In genomic region chr19:4669723-4670480, GRCh38 we compare ENCODE assay signal across 1 cellular context.
TF ChIP-seq lines count a peak whose summit lies in the region.

Gene MYDGF, minus strand, starts transcription at chr19:4670342. Its CDS starts 8 bp downstream, at chr19:4670334.

TF ChIP-seq in HepG2, 621 proteins besides CTCF, POLR2A, EP300 and RAD21 (continued from another document and continues in another):
- TF ChIP-seq BCLAF1 (IDR thresholded peaks at IDR 0.05) (no peak), REPIN1 (CRISPR knock-in tag; IDR thresholded peaks at IDR 0.05; ENCODE audit: borderline replicate concordance, low read depth) (no peak), ARHGAP35 (CRISPR knock-in tag; IDR thresholded peaks at IDR 0.05; ENCODE audit: borderline replicate concordance) (peak; percentile 61), KMT2A (CRISPR knock-in tag; IDR thresholded peaks at IDR 0.05) (peak; percentile 55; the same call in 1 of the 2 replicates), ZNF691 (CRISPR knock-in tag; IDR thresholded peaks at IDR 0.05; ENCODE audit: borderline replicate concordance, low read depth) (peak; percentile 77; the same call in 1 of the 2 replicates), ZNF142 (CRISPR knock-in tag; IDR thresholded peaks at IDR 0.05) (0 out of 2 replicates have a peak, but pooled peaks have one; percentile 36), U2AF1 (optimal IDR thresholded peaks at IDR 0.05; ENCODE audit: low read depth, low read length) (no peak), KDM5B (CRISPR knock-in tag; IDR thresholded peaks at IDR 0.05; ENCODE audit: borderline replicate concordance) (0 out of 2 replicates have a peak, but pooled peaks have one; percentile 77), DR1 (CRISPR knock-in tag; IDR thresholded peaks at IDR 0.05) (peak; percentile 86), FOXC1 (CRISPR knock-in tag; IDR thresholded peaks at IDR 0.05; ENCODE audit: borderline replicate concordance) (peak; percentile 62; the same call in 1 of the 2 replicates), KLF16 (CRISPR knock-in tag; IDR thresholded peaks at IDR 0.05) (peak in 1 of 2 experiments; percentile 63; a peak in 1 of 4 replicates), ZBTB38 (CRISPR knock-in tag; IDR thresholded peaks at IDR 0.05) (peak; percentile 9; the same call in 1 of the 2 replicates), IRF9 (CRISPR knock-in tag; IDR thresholded peaks at IDR 0.05; ENCODE audit: borderline replicate concordance) (peak; percentile 77), POLR2AphosphoS2 (IDR thresholded peaks at IDR 0.05; ENCODE audit: low read depth, low read length) (peak; percentile 49; the same call in 1 of the 2 replicates), WIZ (CRISPR knock-in tag; IDR thresholded peaks at IDR 0.05) (0 out of 2 replicates have a peak, but pooled peaks have one; percentile 51), SAFB2 (CRISPR knock-in tag; IDR thresholded peaks at IDR 0.05; ENCODE audit: borderline replicate concordance, low read depth) (peak; percentile 45), ATF4 (CRISPR knock-in tag; IDR thresholded peaks at IDR 0.05) (peak in 1 of 2 experiments; percentile 22; a peak in 1 of 4 replicates), ZNF652 (CRISPR knock-in tag; IDR thresholded peaks at IDR 0.05; ENCODE audit: borderline replicate concordance, low read depth) (no peak), AHR (CRISPR knock-in tag; IDR thresholded peaks at IDR 0.05) (0 out of 2 replicates have a peak, but pooled peaks have one; percentile 2), ZNF761 (CRISPR knock-in tag; conservative IDR thresholded peaks at IDR 0.05) (0 out of 2 replicates have a peak, but pooled peaks have one; percentile 28), ZZZ3 (CRISPR knock-in tag; IDR thresholded peaks at IDR 0.05; ENCODE audit: borderline replicate concordance) (peak; percentile 38; the same call in 1 of the 2 replicates), ZNF740 (CRISPR knock-in tag; IDR thresholded peaks at IDR 0.05) (no peak), ZNF318 (CRISPR knock-in tag; IDR thresholded peaks at IDR 0.05) (0 out of 2 replicates have a peak, but pooled peaks have one; percentile 28), ZNF543 (CRISPR knock-in tag; IDR thresholded peaks at IDR 0.05) (peak; percentile 65; the same call in 1 of the 2 replicates), ZNF160 (CRISPR knock-in tag; IDR thresholded peaks at IDR 0.05) (0 out of 2 replicates have a peak, but pooled peaks have one; percentile 1), ZNF343 (CRISPR knock-in tag; IDR thresholded peaks at IDR 0.05) (peak; percentile 44; the same call in 1 of the 2 replicates), ZNF34 (CRISPR knock-in tag; IDR thresholded peaks at IDR 0.05; ENCODE audit: borderline replicate concordance) (no peak), ZHX1 (CRISPR knock-in tag; IDR thresholded peaks at IDR 0.05; ENCODE audit: low read depth) (peak; percentile 70), ZNF292 (CRISPR knock-in tag; IDR thresholded peaks at IDR 0.05; ENCODE audit: borderline replicate concordance, low read depth) (no peak), KMT2B (CRISPR knock-in tag; IDR thresholded peaks at IDR 0.05) (0 out of 2 replicates have a peak, but pooled peaks have one; percentile 10), NRL (CRISPR knock-in tag; IDR thresholded peaks at IDR 0.05; ENCODE audit: borderline replicate concordance) (peak; percentile 52; the same call in 1 of the 2 replicates)
